2 cellular contexts compared by ENCODE assay signal in the genomic region with DNA sequence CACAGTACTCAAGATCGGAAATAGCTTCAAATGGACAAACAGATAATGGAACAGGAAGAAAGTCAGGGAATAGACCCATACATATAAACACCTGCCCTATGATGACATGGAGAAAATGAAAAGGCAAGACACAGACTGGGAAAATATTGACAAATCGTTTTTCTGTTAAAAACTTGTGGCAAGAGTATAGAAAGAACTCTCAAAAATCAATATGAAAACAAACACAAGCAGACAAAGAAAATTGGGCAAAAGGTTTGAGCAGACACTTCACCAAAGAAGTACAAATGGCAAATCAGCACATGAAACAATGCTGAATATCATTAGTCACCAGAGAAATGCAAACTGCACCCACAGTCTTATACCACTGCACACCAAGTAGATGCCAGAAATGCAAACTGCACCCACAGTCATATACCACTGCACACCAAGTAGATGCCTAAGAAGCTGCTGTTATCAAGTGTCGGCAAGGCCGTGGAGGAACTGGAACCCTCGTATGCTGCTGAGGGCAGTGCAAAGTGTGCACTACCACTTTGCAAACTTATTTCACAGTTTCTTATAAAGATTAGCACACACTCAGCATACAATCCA.
TF ChIP-seq lines count a peak whose summit lies in the region.

No MANE protein-coding gene starts in this region.

TF ChIP-seq in A549, 52 proteins besides CTCF, POLR2A, EP300 and RAD21 (continued from another document):
- TF ChIP-seq, protein P1, sequence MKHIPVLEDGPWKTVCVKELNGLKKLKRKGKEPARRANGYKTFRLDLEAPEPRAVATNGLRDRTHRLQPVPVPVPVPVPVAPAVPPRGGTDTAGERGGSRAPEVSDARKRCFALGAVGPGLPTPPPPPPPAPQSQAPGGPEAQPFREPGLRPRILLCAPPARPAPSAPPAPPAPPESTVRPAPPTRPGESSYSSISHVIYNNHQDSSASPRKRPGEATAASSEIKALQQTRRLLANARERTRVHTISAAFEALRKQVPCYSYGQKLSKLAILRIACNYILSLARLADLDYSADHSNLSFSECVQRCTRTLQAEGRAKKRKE (CRISPR knock-in tag; IDR thresholded peaks at IDR 0.05; ENCODE audit: low read depth), result no peak
- TF ChIP-seq POLR2AphosphoS2 (conservative IDR thresholded peaks at IDR 0.05; ENCODE audit: low read length), result no peak

TF ChIP-seq in K562, 482 proteins besides CTCF, POLR2A, EP300 and RAD21 (continued from another document):
- TF ChIP-seq, protein P2, sequence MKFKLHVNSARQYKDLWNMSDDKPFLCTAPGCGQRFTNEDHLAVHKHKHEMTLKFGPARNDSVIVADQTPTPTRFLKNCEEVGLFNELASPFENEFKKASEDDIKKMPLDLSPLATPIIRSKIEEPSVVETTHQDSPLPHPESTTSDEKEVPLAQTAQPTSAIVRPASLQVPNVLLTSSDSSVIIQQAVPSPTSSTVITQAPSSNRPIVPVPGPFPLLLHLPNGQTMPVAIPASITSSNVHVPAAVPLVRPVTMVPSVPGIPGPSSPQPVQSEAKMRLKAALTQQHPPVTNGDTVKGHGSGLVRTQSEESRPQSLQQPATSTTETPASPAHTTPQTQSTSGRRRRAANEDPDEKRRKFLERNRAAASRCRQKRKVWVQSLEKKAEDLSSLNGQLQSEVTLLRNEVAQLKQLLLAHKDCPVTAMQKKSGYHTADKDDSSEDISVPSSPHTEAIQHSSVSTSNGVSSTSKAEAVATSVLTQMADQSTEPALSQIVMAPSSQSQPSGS (CRISPR knock-in tag; IDR thresholded peaks at IDR 0.05), result no peak
- no peak for TF ChIP-seq CBFA2T2 (conservative IDR thresholded peaks at IDR 0.05)
- TF ChIP-seq ESRRB (CRISPR knock-in tag; IDR thresholded peaks at IDR 0.05; ENCODE audit: borderline replicate concordance), result no peak
- TF ChIP-seq, protein P3, sequence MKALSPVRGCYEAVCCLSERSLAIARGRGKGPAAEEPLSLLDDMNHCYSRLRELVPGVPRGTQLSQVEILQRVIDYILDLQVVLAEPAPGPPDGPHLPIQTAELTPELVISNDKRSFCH (CRISPR knock-in tag; IDR thresholded peaks at IDR 0.05), result no peak
- TF ChIP-seq, protein P3 (tag; IDR thresholded peaks at IDR 0.05), result no peak
- no peak for TF ChIP-seq ZNF3 (CRISPR knock-in tag; IDR thresholded peaks at IDR 0.05)
- TF ChIP-seq, protein P4, sequence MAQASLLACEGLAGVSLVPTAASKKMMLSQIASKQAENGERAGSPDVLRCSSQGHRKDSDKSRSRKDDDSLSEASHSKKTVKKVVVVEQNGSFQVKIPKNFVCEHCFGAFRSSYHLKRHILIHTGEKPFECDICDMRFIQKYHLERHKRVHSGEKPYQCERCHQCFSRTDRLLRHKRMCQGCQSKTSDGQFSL (CRISPR knock-in tag; IDR thresholded peaks at IDR 0.05), result no peak
- TF ChIP-seq, protein P4 (tag; IDR thresholded peaks at IDR 0.05), result no peak
- TF ChIP-seq, protein P5, sequence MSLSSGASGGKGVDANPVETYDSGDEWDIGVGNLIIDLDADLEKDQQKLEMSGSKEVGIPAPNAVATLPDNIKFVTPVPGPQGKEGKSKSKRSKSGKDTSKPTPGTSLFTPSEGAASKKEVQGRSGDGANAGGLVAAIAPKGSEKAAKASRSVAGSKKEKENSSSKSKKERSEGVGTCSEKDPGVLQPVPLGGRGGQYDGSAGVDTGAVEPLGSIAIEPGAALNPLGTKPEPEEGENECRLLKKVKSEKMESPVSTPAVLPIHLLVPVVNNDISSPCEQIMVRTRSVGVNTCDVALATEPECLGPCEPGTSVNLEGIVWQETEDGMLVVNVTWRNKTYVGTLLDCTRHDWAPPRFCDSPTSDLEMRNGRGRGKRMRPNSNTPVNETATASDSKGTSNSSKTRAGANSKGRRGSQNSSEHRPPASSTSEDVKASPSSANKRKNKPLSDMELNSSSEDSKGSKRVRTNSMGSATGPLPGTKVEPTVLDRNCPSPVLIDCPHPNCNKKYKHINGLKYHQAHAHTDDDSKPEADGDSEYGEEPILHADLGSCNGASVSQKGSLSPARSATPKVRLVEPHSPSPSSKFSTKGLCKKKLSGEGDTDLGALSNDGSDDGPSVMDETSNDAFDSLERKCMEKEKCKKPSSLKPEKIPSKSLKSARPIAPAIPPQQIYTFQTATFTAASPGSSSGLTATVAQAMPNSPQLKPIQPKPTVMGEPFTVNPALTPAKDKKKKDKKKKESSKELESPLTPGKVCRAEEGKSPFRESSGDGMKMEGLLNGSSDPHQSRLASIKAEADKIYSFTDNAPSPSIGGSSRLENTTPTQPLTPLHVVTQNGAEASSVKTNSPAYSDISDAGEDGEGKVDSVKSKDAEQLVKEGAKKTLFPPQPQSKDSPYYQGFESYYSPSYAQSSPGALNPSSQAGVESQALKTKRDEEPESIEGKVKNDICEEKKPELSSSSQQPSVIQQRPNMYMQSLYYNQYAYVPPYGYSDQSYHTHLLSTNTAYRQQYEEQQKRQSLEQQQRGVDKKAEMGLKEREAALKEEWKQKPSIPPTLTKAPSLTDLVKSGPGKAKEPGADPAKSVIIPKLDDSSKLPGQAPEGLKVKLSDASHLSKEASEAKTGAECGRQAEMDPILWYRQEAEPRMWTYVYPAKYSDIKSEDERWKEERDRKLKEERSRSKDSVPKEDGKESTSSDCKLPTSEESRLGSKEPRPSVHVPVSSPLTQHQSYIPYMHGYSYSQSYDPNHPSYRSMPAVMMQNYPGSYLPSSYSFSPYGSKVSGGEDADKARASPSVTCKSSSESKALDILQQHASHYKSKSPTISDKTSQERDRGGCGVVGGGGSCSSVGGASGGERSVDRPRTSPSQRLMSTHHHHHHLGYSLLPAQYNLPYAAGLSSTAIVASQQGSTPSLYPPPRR (CRISPR knock-in tag; IDR thresholded peaks at IDR 0.05; ENCODE audit: borderline replicate concordance), result no peak
